Comparison of ENCODE assay signal across 29 cellular contexts in genomic region chr5:34610576-34610975, GRCh38. TPM values are rescaled to one million over a fixed set of nuclear protein-coding genes. Genes with fewer than 3 reads are reported as not detected.
DNase-seq lines count a peak whose midpoint lies in the region; ATAC-seq and TF ChIP-seq lines count a peak whose summit lies in the region.
"Had no signal": no experiment of that assay in that cellular context is flagged by ENCODE, and none has a peak within 500 bp of the region (broad histone marks: within the 10 kb centered on the region; RNA-seq: fewer than 3 reads in every experiment).

No MANE protein-coding gene starts in this region.

- H3K27ac Mint-ChIP-seq in HFFc6 (peak overlapping the region; percentile 80), glutamatergic neuron (ENCODE audit: unreplicated experiment) (peak overlapping the region; percentile 9), osteocyte (ENCODE audit: unreplicated experiment) (peak overlapping the region; percentile 87)
- H3K27ac Mint-ChIP-seq: activated CD8-positive, alpha-beta memory T cell treated with anti-CD3 and anti-CD28 coated beads, Interleukin-2, amount 10 ng/mL, durations not matched to agents 7 days and 5 days; T-helper 17 cell had no signal

- H3K4me3 ChIP-seq in adipocyte (ENCODE audit: low read length), result no peak overlapping the region
- H3K4me3 ChIP-seq in ovary, result no peak overlapping the region
- H3K4me3 ChIP-seq: adrenal gland, BLaER1, SK-N-MC, transverse colon had no signal

- DNase-seq in HFFc6 (no peak), adipocyte (ENCODE audit: low read depth) (peak; percentile 18), glutamatergic neuron (no peak), osteocyte (ENCODE audit: extremely low spot score, unreplicated experiment) (no peak), cardiac septum (ENCODE audit: low spot score) (no peak), ovary (no peak)
- no peak for DNase-seq in activated T-cell treated with anti-CD3 and anti-CD28 coated beads, Interleukin-2, amount 50 U/mL, for 1 hour
- DNase-seq: activated CD4-positive, alpha-beta T cell treated with anti-CD3 and anti-CD28 coated beads, Interleukin-2, amount 50 U/mL, for 4 hours; activated CD8-positive, alpha-beta memory T cell treated with anti-CD3 and anti-CD28 coated beads, Interleukin-2, amount 10 ng/mL, durations not matched to agents 7 days and 5 days; activated naive CD4-positive, alpha-beta T cell; adrenal gland; COR-L47; immature natural killer cell; KBM-7; MM.1S; NCI-H1105 treated with DMSO at 0.1 percent for 48 hours; NCI-H187 treated with DMSO at 0.1 percent for 48 hours; NCI-H2171; NCI-H82; nucleus accumbens; RPMI8226; stimulated activated CD4-positive, alpha-beta T cell treated with anti-CD3 and anti-CD28 coated beads, Interleukin-15, amount 100 ng/mL, for 24 hours; stimulated activated CD4-positive, alpha-beta T cell treated with anti-CD3 and anti-CD28 coated beads, Interleukin-4, amount 100 ng/mL, for 4 hours; T-helper 17 cell; transverse colon had no signal

- H3K36me3 Mint-ChIP-seq in HFFc6 (ENCODE audit: low read depth) (no peaks in the 10 kb centered on the region), glutamatergic neuron (ENCODE audit: unreplicated experiment) (no peaks in the 10 kb centered on the region), osteocyte (ENCODE audit: unreplicated experiment) (no peaks in the 10 kb centered on the region)
- H3K36me3 Mint-ChIP-seq: activated CD8-positive, alpha-beta memory T cell treated with anti-CD3 and anti-CD28 coated beads, Interleukin-2, amount 10 ng/mL, durations not matched to agents 7 days and 5 days; immature natural killer cell had no signal

- H3K27ac ChIP-seq in ovary, result no peak overlapping the region
- H3K27ac ChIP-seq: adrenal gland, BLaER1, SK-N-MC had no signal

- H3K4me1 ChIP-seq in adipocyte (ENCODE audit: control insufficient read depth, insufficient read depth, low read length) (peaks cover 17% of the 10 kb centered on the region), ovary (ENCODE audit: insufficient read depth) (no peaks in the 10 kb centered on the region)
- H3K4me1 ChIP-seq: BLaER1 had no signal

- H3K27me3 ChIP-seq in adipocyte (replicated peaks; ENCODE audit: control insufficient read depth, insufficient read depth, low read length) (no peaks in the 10 kb centered on the region), ovary (no peaks in the 10 kb centered on the region)
- H3K27me3 ChIP-seq: adrenal gland, BLaER1, transverse colon had no signal

- H3K9me3 ChIP-seq in adipocyte (ENCODE audit: control insufficient read depth, low read length) (no peaks in the 10 kb centered on the region), ovary (no peaks in the 10 kb centered on the region)
- H3K9me3 ChIP-seq: adrenal gland, BLaER1, transverse colon had no signal

- H3K27me3 Mint-ChIP-seq in HFFc6 (ENCODE audit: insufficient read depth) (no peaks in the 10 kb centered on the region), glutamatergic neuron (ENCODE audit: unreplicated experiment) (peaks cover 3% of the 10 kb centered on the region), osteocyte (ENCODE audit: unreplicated experiment) (no peaks in the 10 kb centered on the region)

- peak overlapping the region; percentile 80; the same call in 1 of the 2 replicates for H3K4me3 Mint-ChIP-seq in HFFc6
- no peak overlapping the region for H3K4me3 Mint-ChIP-seq in glutamatergic neuron (ENCODE audit: unreplicated experiment)
- peak overlapping the region; percentile 55 for H3K4me3 Mint-ChIP-seq in osteocyte (ENCODE audit: unreplicated experiment)
- H3K4me3 Mint-ChIP-seq: activated CD8-positive, alpha-beta memory T cell treated with anti-CD3 and anti-CD28 coated beads, Interleukin-2, amount 10 ng/mL, durations not matched to agents 7 days and 5 days; immature natural killer cell; T-helper 17 cell had no signal

- intact Hi-C loops in cardiac septum (cut with DNase I) (no loop called here), ovary (cut with DNase I) (no loop called here)

- TF ChIP-seq EP300 in ovary (IDR thresholded peaks at IDR 0.05), result no peak

- TF ChIP-seq CTCF in HFFc6 (IDR thresholded peaks at IDR 0.05), result no peak
- TF ChIP-seq CTCF in glutamatergic neuron (IDR thresholded peaks at IDR 0.05; ENCODE audit: partially characterized antibody, unreplicated experiment), result no peak
- no peak for TF ChIP-seq CTCF in osteocyte (IDR thresholded peaks at IDR 0.05)
- TF ChIP-seq CTCF in ovary (IDR thresholded peaks at IDR 0.05), result no peak

- no peaks in the 10 kb centered on the region for H3K9me3 Mint-ChIP-seq in HFFc6
- H3K9me3 Mint-ChIP-seq in glutamatergic neuron (ENCODE audit: unreplicated experiment), result no peaks in the 10 kb centered on the region
- H3K9me3 Mint-ChIP-seq in osteocyte (ENCODE audit: unreplicated experiment), result no peaks in the 10 kb centered on the region
- H3K9me3 Mint-ChIP-seq: immature natural killer cell had no signal

- H3K4me1 Mint-ChIP-seq in HFFc6 (ENCODE audit: low read depth), result peaks cover 49% of the 10 kb centered on the region
- H3K4me1 Mint-ChIP-seq in glutamatergic neuron (ENCODE audit: low read depth, unreplicated experiment), result peaks cover 21% of the 10 kb centered on the region
- peaks cover 39% of the 10 kb centered on the region for H3K4me1 Mint-ChIP-seq in osteocyte (ENCODE audit: unreplicated experiment)
- H3K4me1 Mint-ChIP-seq: activated CD8-positive, alpha-beta memory T cell treated with anti-CD3 and anti-CD28 coated beads, Interleukin-2, amount 10 ng/mL, durations not matched to agents 7 days and 5 days; immature natural killer cell had no signal

- TF ChIP-seq POLR2A in ovary (IDR thresholded peaks at IDR 0.05), result no peak

- no peak for ATAC-seq in GM21367 (IDR thresholded peaks at IDR 0.05; ENCODE audit: unreplicated experiment)
- ATAC-seq: activated CD4-positive, CD25-positive, alpha-beta regulatory T cell treated with anti-CD3 and anti-CD28 coated beads, Interleukin-2, amount 50 U/mL, for 24 hours; activated CD8-positive, alpha-beta memory T cell treated with anti-CD3 and anti-CD28 coated beads, Interleukin-2, amount 10 ng/mL, durations not matched to agents 7 days and 5 days; T-helper 17 cell had no signal

- H3K9ac ChIP-seq in adipocyte (ENCODE audit: low read length), result no peak overlapping the region
- H3K9ac ChIP-seq: BLaER1 had no signal

- H3K36me3 ChIP-seq in adipocyte (ENCODE audit: control insufficient read depth, insufficient read depth, low read length, severe bottlenecking) (no peaks in the 10 kb centered on the region), ovary (no peaks in the 10 kb centered on the region)
- H3K36me3 ChIP-seq: adrenal gland, BLaER1, transverse colon had no signal

RNA-seq across cellular contexts. Expression of gene RAI14, which starts 45.6 kb away (rescaled TPM):
- total RNA-seq in HFFc6 (2021; fragmentation: NEBNext Ultra II Directional; extraction: Animal tissue kit (Norgen Biotek cat#: 25700)), result 100 to 1,000 TPM; 256 to 360 (median 323) TPM
- total RNA-seq in glutamatergic neuron (ENCODE audit: unreplicated experiment) (259 TPM), osteocyte (130 and 138 TPM in 2 replicates), cardiac septum (17.5 TPM), ovary (10 to 100 TPM; 15.4 to 36.1 (median 27.9) TPM)
- 10 to 100 TPM in 1 of 2 donors, 1 to 10 TPM in 1; 8.2 to 24.6 TPM for polyA plus RNA-seq in ovary

Comparison
In these comparisons a context has a peak if more than half of its experiments do, and no peak if none do; other contexts are left out.
1. H3K27ac Mint-ChIP-seq: peak in every context shown above with its lines; median percentile 87 in osteocyte; 80 in HFFc6; 9 in glutamatergic neuron.